In genomic region chr13:99498304-99499161, GRCh38 we compare ENCODE assay signal across 8 cellular contexts. TPM values are rescaled to one million over a fixed set of nuclear protein-coding genes. Genes with fewer than 3 reads are reported as not detected.
A peak's percentile ranks its signal among the peaks of the same experiment; 100 is the strongest.
DNase-seq lines count a peak whose midpoint lies in the region; ATAC-seq, FAIRE-seq and TF ChIP-seq lines count a peak whose summit lies in the region.

No MANE protein-coding gene starts in this region.

- peak overlapping the region; percentile 93 for H2AFZ ChIP-seq in HepG2 (ENCODE audit: low read length)

- H3K4me1 ChIP-seq in HepG2 (ENCODE audit: insufficient read depth, low read length): peaks cover 50% of the 10 kb centered on the region

- no peak for TF ChIP-seq RAD21 in HepG2 (CRISPR knock-in tag; IDR thresholded peaks at IDR 0.05)

- H3K4me3 ChIP-seq in HepG2 (replicated peaks in 1 of 3; ENCODE audit: insufficient read depth in 1 of 3, low read depth in 2 of 3, low read length in 3 of 3): peak overlapping the region; percentile 76 to 89 (median 77)

- POLR2A ChIA-PET in HepG2 (lab: Yijun Ruan, JAX): interaction anchor here (0.8 to 1.0 kb wide), 4 partner anchors 9 to 298 kb away, joined by 4 to 8 read pairs (median 6); partner anchors contain the start of genes CLYBL and UBAC2

- H3K9ac ChIP-seq in HepG2 (ENCODE audit: insufficient read depth, low read depth, low read length): peak overlapping the region; percentile 86

- no TSS peak for BruUV-seq in HepG2 (replicated peaks; lab: Mats Ljungman, UMichigan)

- ATAC-seq in GM19351 (IDR thresholded peaks at IDR 0.05; ENCODE audit: unreplicated experiment): peak; percentile 64
- peak; percentile 61 for ATAC-seq in HG03520 (IDR thresholded peaks at IDR 0.05; ENCODE audit: unreplicated experiment)
- peak; percentile 62 for ATAC-seq in HepG2

- H3K36me3 ChIP-seq in HepG2 (replicated peaks in 1 of 2; ENCODE audit: control insufficient read depth in 1 of 2, insufficient read depth in 2 of 2, low read length in 2 of 2): no peaks in the 10 kb centered on the region

- 6% methylated on average over 17 of the region's 49 CpGs for WGBS in HepG2 (ENCODE audit: low lambda C conversion rate)

- peak; percentile 74 for FAIRE-seq in HepG2 (lab: Jason Lieb, UNC)

- no peaks in the 10 kb centered on the region for H3K9me3 ChIP-seq in HepG2 (ENCODE audit: low read length)

- peak overlapping the region; percentile 91 for H3K4me2 ChIP-seq in HepG2 (ENCODE audit: low read depth, low read length)

- TF ChIP-seq EP300 in HepG2 (IDR thresholded peaks at IDR 0.05; ENCODE audit: low read depth in 2 of 2, low read length in 2 of 2): peak; percentile 26 to 47; a peak in 3 of 4 replicates
- TF ChIP-seq EP300 in HepG2 (CRISPR knock-in tag; IDR thresholded peaks at IDR 0.05; ENCODE audit: borderline replicate concordance): no peak

- H3K79me2 ChIP-seq in HepG2 (ENCODE audit: insufficient read depth, low read length): peaks cover 41% of the 10 kb centered on the region

- in situ Hi-C loops in HepG2 (cut with HindIII; ENCODE audit: extremely low pct_ligation_motif_present, low pct_unique_long_range_greater_than_20kb): no loop called here

- intact Hi-C loops in HepG2 (cut with micrococcal nuclease; ENCODE audit: unreplicated experiment): loop anchor here (1.0 to 5.0 kb wide), 3 partner anchors 60 to 296 kb away; partner anchors contain the start of genes CLYBL and UBAC2

- CTCF ChIA-PET in HepG2 (lab: Yijun Ruan, JAX; ENCODE audit: low intra/inter-chr PET ratio, low total read pairs): no interaction called here

- DNase-seq in C1 segment of cervical spinal cord (lab: John Stamatoyannopoulos, UW) (peak; percentile 64 to 99 (median 91)), NCI-H748 treated with DMSO at 0.1 percent for 48 hours (lab: John Stamatoyannopoulos, UW) (peak; percentile 93), dermis microvascular lymphatic vessel endothelial cell (ENCODE audit: low read depth in 2 of 2) (peak; percentile 78 to 95), HepG2 (ENCODE audit: low spot score) (peak; percentile 96)
- peak; percentile 95 to 96 for DNase-seq in activated CD4-positive, alpha-beta T cell treated with anti-CD3 and anti-CD28 coated beads, Interleukin-2, amount 50 U/mL, for 4 hours
- DNase-seq in stimulated activated CD4-positive, alpha-beta T cell treated with anti-CD3 and anti-CD28 coated beads, Interleukin-2, amount 100 ng/mL, for 48 hours: peak; percentile 95 to 96

- H3K27me3 ChIP-seq in HepG2 (ENCODE audit: control insufficient read depth in 1 of 2, insufficient read depth in 2 of 2, low read length in 2 of 2): no peaks in the 10 kb centered on the region; a peak in 1 of 5 replicates

- H4K20me1 ChIP-seq in HepG2 (ENCODE audit: insufficient read depth, low read length): peaks cover 7% of the 10 kb centered on the region; the same call in 1 of the 2 replicates

- TF ChIP-seq CTCF in HepG2 (CRISPR knock-in tag; IDR thresholded peaks at IDR 0.05): no peak

- peak overlapping the region; percentile 94 for H3K27ac ChIP-seq in HepG2 (ENCODE audit: extremely low read length, insufficient read depth, low read length)

- peak; percentile 61 to 73 for TF ChIP-seq POLR2A in HepG2 (IDR thresholded peaks at IDR 0.05; ENCODE audit: insufficient read depth in 1 of 2, low read depth in 2 of 2, low read length in 2 of 2)

TF ChIP-seq in HepG2, 621 proteins besides CTCF, POLR2A, EP300 and RAD21 (continues in another document):
- TF ChIP-seq ZNF75D (CRISPR knock-in tag; IDR thresholded peaks at IDR 0.05; ENCODE audit: borderline replicate concordance) (no peak), JDP2 (CRISPR knock-in tag; IDR thresholded peaks at IDR 0.05; ENCODE audit: borderline replicate concordance) (no peak), NR2C2 (CRISPR knock-in tag; IDR thresholded peaks at IDR 0.05; ENCODE audit: borderline replicate concordance) (peak; percentile 88), ZNF704 (CRISPR knock-in tag; IDR thresholded peaks at IDR 0.05; ENCODE audit: borderline replicate concordance) (no peak), SNRNP70 (IDR thresholded peaks at IDR 0.05; ENCODE audit: low read depth, low read length) (no peak), ZFAT (CRISPR knock-in tag; conservative IDR thresholded peaks at IDR 0.05) (no peak), MAZ (IDR thresholded peaks at IDR 0.05; ENCODE audit: borderline replicate concordance, low read depth, low read length) (peak; percentile 89), MAZ (CRISPR knock-in tag; IDR thresholded peaks at IDR 0.05; ENCODE audit: low read depth) (peak; percentile 72; the same call in 1 of the 2 replicates), KLF12 (CRISPR knock-in tag; IDR thresholded peaks at IDR 0.05; ENCODE audit: borderline replicate concordance) (peak; percentile 94; the same call in 1 of the 2 replicates), ATF4 (CRISPR knock-in tag; IDR thresholded peaks at IDR 0.05) (no peak), SNAPC2 (CRISPR knock-in tag; IDR thresholded peaks at IDR 0.05) (peak; percentile 82; the same call in 1 of the 2 replicates), ZZZ3 (CRISPR knock-in tag; IDR thresholded peaks at IDR 0.05; ENCODE audit: borderline replicate concordance) (0 out of 2 replicates have a peak, but pooled peaks have one; percentile 41), SRY (CRISPR knock-in tag; IDR thresholded peaks at IDR 0.05) (0 out of 2 replicates have a peak, but pooled peaks have one; percentile 35), KMT2B (CRISPR knock-in tag; IDR thresholded peaks at IDR 0.05) (peak; percentile 71), SUZ12 (IDR thresholded peaks at IDR 0.05; ENCODE audit: low read depth, low read length) (no peak), MED8 (CRISPR knock-in tag; IDR thresholded peaks at IDR 0.05; ENCODE audit: insufficient replicate concordance) (no peak), NR2F6 (IDR thresholded peaks at IDR 0.05) (peak; percentile 52; the same call in 1 of the 2 replicates), NR2F6 (CRISPR knock-in tag; IDR thresholded peaks at IDR 0.05) (no peak), ZFP36L2 (CRISPR knock-in tag; IDR thresholded peaks at IDR 0.05) (no peak), SYNCRIP (IDR thresholded peaks at IDR 0.05; ENCODE audit: insufficient read depth, low read depth, low read length) (no peak), MYNN (CRISPR knock-in tag; IDR thresholded peaks at IDR 0.05; ENCODE audit: low read depth) (no peak), ZNF337 (CRISPR knock-in tag; IDR thresholded peaks at IDR 0.05; ENCODE audit: borderline replicate concordance, low read depth) (peak; percentile 28; the same call in 1 of the 2 replicates)

RNA-seq across cellular contexts. Expression of gene TM9SF2, which starts 2.7 kb away (rescaled TPM):
- 86.9 and 114 TPM in 2 replicates for total RNA-seq in dermis microvascular lymphatic vessel endothelial cell
- total RNA-seq in HepG2 (2016; rRNA removed; fragmentation: Illumina TruSeq; extraction: Trizol): 74.2 and 123 TPM in 2 replicates
- total RNA-seq in HepG2 (2016; cell fraction: cytosol; rRNA removed; fragmentation: Illumina TruSeq; extraction: Trizol; ENCODE audit: low read depth): 7.8 and 10.3 TPM in 2 replicates
- 66.7 and 127 TPM in 2 replicates for total RNA-seq in HepG2 (2016; cell fraction: insoluble cytoplasmic fraction; rRNA removed; fragmentation: Illumina TruSeq; extraction: Trizol)
- 20.6 and 26.5 TPM in 2 replicates for total RNA-seq in HepG2 (2016; cell fraction: membrane; rRNA removed; fragmentation: Illumina TruSeq; extraction: Trizol)
- 119 and 147 TPM in 2 replicates for total RNA-seq in HepG2 (2016; cell fraction: nucleus; rRNA removed; fragmentation: Illumina TruSeq; extraction: Trizol)
- polyA plus RNA-seq in HepG2 (2011; rRNA removed): 80.5 and 94.1 TPM in 2 replicates
- polyA plus RNA-seq in HepG2 (2011; cell fraction: cytosol; rRNA removed): 48.2 and 89.3 TPM in 2 replicates
- polyA plus RNA-seq in HepG2 (2011; cell fraction: nucleus; rRNA removed): 21.5 and 29.4 TPM in 2 replicates
- 98.2 and 106 TPM in 2 replicates for polyA plus RNA-seq in HepG2 (2012)
- polyA plus RNA-seq in HepG2 (2016; cell fraction: cytosol; fragmentation: Illumina TruSeq; extraction: Trizol; ENCODE audit: low read depth): 5.2 and 6.0 TPM in 2 replicates
- 56.6 and 59.1 TPM in 2 replicates for polyA plus RNA-seq in HepG2 (2016; cell fraction: insoluble cytoplasmic fraction; fragmentation: Illumina TruSeq; extraction: Trizol; ENCODE audit: low read depth)
- polyA plus RNA-seq in HepG2 (2016; cell fraction: membrane; fragmentation: Illumina TruSeq; extraction: Trizol; ENCODE audit: low read depth): 12.1 and 14.1 TPM in 2 replicates
- polyA plus RNA-seq in HepG2 (2016; cell fraction: nucleus; fragmentation: Illumina TruSeq; extraction: Trizol; ENCODE audit: insufficient read depth, low read depth): 114 and 122 TPM in 2 replicates
- polyA minus RNA-seq in HepG2 (2011; rRNA and poly(A)+ RNA removed; ENCODE audit: low replicate concordance): 60.8 and 81.5 TPM in 2 replicates
- polyA minus RNA-seq in HepG2 (2011; cell fraction: cytosol; rRNA and poly(A)+ RNA removed): 134 and 137 TPM in 2 replicates
- 65.5 and 71.9 TPM in 2 replicates for polyA minus RNA-seq in HepG2 (2011; cell fraction: nucleus; rRNA and poly(A)+ RNA removed)

Comparison
In these comparisons a context has a peak if more than half of its experiments do, and no peak if none do; other contexts are left out.
1. Peak in every context shown above with its lines: DNase-seq, ATAC-seq, H3K4me3 ChIP-seq and H3K27ac ChIP-seq.